8 cellular contexts compared by ENCODE assay signal in the genomic region with DNA sequence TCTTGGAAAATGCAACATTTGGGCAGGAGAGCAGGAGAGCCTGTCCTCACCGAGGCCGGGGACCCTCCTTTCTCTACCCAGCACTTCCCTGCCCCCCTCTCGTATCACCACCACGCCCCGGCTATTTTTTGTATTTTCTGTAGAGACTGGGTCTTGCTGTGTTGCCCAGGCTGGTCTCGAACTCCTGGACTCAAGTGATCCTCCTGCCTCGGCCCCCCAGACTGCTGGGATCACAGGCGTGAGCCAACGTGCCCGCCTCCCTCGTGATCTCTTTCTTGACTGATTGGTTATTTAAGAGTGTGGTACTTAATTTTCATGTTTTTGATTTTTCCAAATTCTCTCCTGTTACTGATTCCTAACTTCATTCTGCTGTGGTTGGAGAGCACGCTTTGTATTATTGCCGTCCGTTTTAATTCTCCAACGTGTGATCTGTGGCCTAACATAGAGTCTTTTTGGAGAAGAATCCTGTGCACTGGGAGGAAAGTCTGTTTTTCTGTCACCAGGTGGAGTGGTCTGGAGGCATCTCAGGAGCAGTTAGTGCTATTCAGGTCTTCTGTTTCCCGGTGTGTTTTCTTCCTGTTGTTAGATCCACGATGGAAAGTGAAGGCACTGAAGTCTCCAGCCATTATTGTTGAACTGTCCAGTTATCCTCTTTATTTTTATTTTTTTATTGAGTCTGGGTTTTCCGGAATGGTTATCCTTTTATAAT. TPM values are rescaled to one million over a fixed set of nuclear protein-coding genes. Genes with fewer than 3 reads are reported as not detected.
DNase-seq lines count a peak whose midpoint lies in the region; ATAC-seq and TF ChIP-seq lines count a peak whose summit lies in the region.

No MANE protein-coding gene starts in this region.

- H3K9ac ChIP-seq in colonic mucosa (ENCODE audit: low read depth in 2 of 2, low read length in 2 of 2), result peak overlapping the region in 1 of 2 donors; percentile 60

- H3K4me3 Mint-ChIP-seq in CD4-positive, CD25-positive, alpha-beta regulatory T cell, result peak overlapping the region; percentile 17 to 81 (median 71)
- peak overlapping the region; percentile 39 for H3K4me3 Mint-ChIP-seq in nephron progenitor cell

- intact Hi-C loops in colonic mucosa (cut with DNase I), result no loop called here

- peaks cover 5% of the 10 kb centered on the region for H3K27me3 ChIP-seq in CD4-positive, CD25-positive, alpha-beta regulatory T cell (ENCODE audit: control insufficient read depth, insufficient read depth, low read length)
- peaks cover 6% of the 10 kb centered on the region for H3K27me3 ChIP-seq in colonic mucosa

- no peaks in the 10 kb centered on the region for H3K36me3 Mint-ChIP-seq in CD4-positive, CD25-positive, alpha-beta regulatory T cell
- peaks cover 22% of the 10 kb centered on the region for H3K36me3 Mint-ChIP-seq in nephron progenitor cell (ENCODE audit: low read depth)

- no peak overlapping the region for H3K4me3 ChIP-seq in CD4-positive, CD25-positive, alpha-beta regulatory T cell (ENCODE audit: low read depth, low read length)
- peak overlapping the region; percentile 41 for H3K4me3 ChIP-seq in colonic mucosa

- peaks cover 5 to 22% (median 14%) of the 10 kb centered on the region in 4 donors for H3K4me1 Mint-ChIP-seq in CD4-positive, CD25-positive, alpha-beta regulatory T cell
- peaks cover 21% of the 10 kb centered on the region for H3K4me1 Mint-ChIP-seq in nephron progenitor cell

- TF ChIP-seq CTCF in colonic mucosa (IDR thresholded peaks at IDR 0.05) (no peak), nephron progenitor cell (IDR thresholded peaks at IDR 0.05) (no peak)

- DNase-seq in CD4-positive, CD25-positive, alpha-beta regulatory T cell, result no peak
- DNase-seq in HT-29 (ENCODE audit: low spot score) (peak; percentile 45), colonic mucosa (no peak), nephron progenitor cell (no peak), NCI-H2107 (lab: John Stamatoyannopoulos, UW) (no peak)
- no peak for DNase-seq in stimulated activated naive CD4-positive, alpha-beta T cell (lab: John Stamatoyannopoulos, UW)

- H3K4me1 ChIP-seq in CD4-positive, CD25-positive, alpha-beta regulatory T cell (ENCODE audit: control insufficient read depth, insufficient read depth, low read length, poor library complexity, severe bottlenecking), result peaks cover 15% of the 10 kb centered on the region
- peaks cover 12% of the 10 kb centered on the region for H3K4me1 ChIP-seq in colonic mucosa

- no peaks in the 10 kb centered on the region for H3K9me3 ChIP-seq in CD4-positive, CD25-positive, alpha-beta regulatory T cell (ENCODE audit: control insufficient read depth in 2 of 2, low read length in 2 of 2)
- H3K9me3 ChIP-seq in colonic mucosa, result no peaks in the 10 kb centered on the region

- peaks cover 29% of the 10 kb centered on the region for H3K27me3 Mint-ChIP-seq in CD4-positive, CD25-positive, alpha-beta regulatory T cell
- peaks cover 58% of the 10 kb centered on the region for H3K27me3 Mint-ChIP-seq in nephron progenitor cell (ENCODE audit: low read depth, poor library complexity)

- H3K9me3 Mint-ChIP-seq in CD4-positive, CD25-positive, alpha-beta regulatory T cell, result peaks cover 0 to 2% (median 0%) of the 10 kb centered on the region in 7 donors
- H3K9me3 Mint-ChIP-seq in nephron progenitor cell, result peaks cover 50% of the 10 kb centered on the region

- H3K27ac ChIP-seq in CD4-positive, CD25-positive, alpha-beta regulatory T cell (ENCODE audit: insufficient read depth, low read length, poor library complexity, severe bottlenecking), result no peak overlapping the region
- H3K27ac ChIP-seq in colonic mucosa, result no peak overlapping the region

- H3K27ac Mint-ChIP-seq in CD4-positive, CD25-positive, alpha-beta regulatory T cell, result peak overlapping the region; percentile 5 to 76 (median 50)
- H3K27ac Mint-ChIP-seq in nephron progenitor cell, result no peak overlapping the region

- no peaks in the 10 kb centered on the region for H3K36me3 ChIP-seq in CD4-positive, CD25-positive, alpha-beta regulatory T cell (ENCODE audit: control insufficient read depth, insufficient read depth, low read length)
- no peaks in the 10 kb centered on the region for H3K36me3 ChIP-seq in colonic mucosa

- no peak for ATAC-seq in CD4-positive, CD25-positive, alpha-beta regulatory T cell (ENCODE audit: low read depth in 2 of 2)
- ATAC-seq in GM21529 (IDR thresholded peaks at IDR 0.05; ENCODE audit: unreplicated experiment) (no peak), GM18909 (IDR thresholded peaks at IDR 0.05; ENCODE audit: poor library complexity, unreplicated experiment) (no peak)

RNA-seq across cellular contexts. Expression of gene ZNF778, which starts 40.4 kb away (rescaled TPM):
- 7.9 TPM for total RNA-seq in CD4-positive, CD25-positive, alpha-beta regulatory T cell
- polyA plus RNA-seq in CD4-positive, CD25-positive, alpha-beta regulatory T cell, result 1 to 10 TPM; 3.3 to 4.9 (median 3.9) TPM
- total RNA-seq in HT-29 (2014; rRNA removed; shearing (Covaris generic)), result 4.2 and 10.6 TPM in 2 replicates
- total RNA-seq in colonic mucosa, result 1 to 10 TPM; 3.9 to 6.4 TPM

RNA-seq across cellular contexts. Expression of gene SLC22A31, which starts 57.6 kb away (rescaled TPM):
- total RNA-seq in CD4-positive, CD25-positive, alpha-beta regulatory T cell, result not detected
- polyA plus RNA-seq in CD4-positive, CD25-positive, alpha-beta regulatory T cell, result under 1 TPM in 1 of 4 donors, not detected in 3; 0.14 TPM
- not detected in 2 replicates for total RNA-seq in HT-29 (2014; rRNA removed; shearing (Covaris generic))
- 1 to 10 TPM in 1 of 2 donors, not detected in 1; 1.3 TPM for total RNA-seq in colonic mucosa
